ENCODE assay signal across 13 cellular contexts in genomic region chr15:70503073-70503745, GRCh38.
DNase-seq lines count a peak whose midpoint lies in the region; ATAC-seq and TF ChIP-seq lines count a peak whose summit lies in the region.
"Had no signal": no experiment of that assay in that cellular context is flagged by ENCODE, and none has a peak within 500 bp of the region (broad histone marks: within the 10 kb centered on the region; RNA-seq: fewer than 3 reads in every experiment).

No MANE protein-coding gene starts in this region.

- H3K36me3 ChIP-seq in OCI-LY3 (replicated peaks; ENCODE audit: low read depth, low read length) = peaks cover 3% of the 10 kb centered on the region

- POLR2A ChIA-PET in activated CD4-positive, alpha-beta T cell treated with anti-CD3 and anti-CD28 coated beads, Interleukin-2, amount 10 ng/mL, durations not matched to agents 7 days and 5 days (lab: Charles Lee) = no interaction called here
- POLR2A ChIA-PET in RWPE1 (lab: Yijun Ruan, JAX; ENCODE audit: low non-redundant PET) = no interaction called here

- H3K9me3 Mint-ChIP-seq in activated CD4-positive, alpha-beta T cell treated with anti-CD3 and anti-CD28 coated beads, Interleukin-2, amount 10 ng/mL, durations not matched to agents 24 days and 14 days = no peaks in the 10 kb centered on the region
- H3K9me3 Mint-ChIP-seq in activated CD4-positive, alpha-beta T cell treated with anti-CD3 and anti-CD28 coated beads, Interleukin-2, amount 10 ng/mL, durations not matched to agents 7 days and 5 days = peaks cover 4% of the 10 kb centered on the region
- H3K9me3 Mint-ChIP-seq in stimulated activated effector memory CD8-positive, alpha-beta T cell treated with anti-CD3 and anti-CD28 coated beads, Interleukin-12 subunit alpha, Interleukin-12 subunit beta, amount 100 ng/mL, for 72 hours = no peaks in the 10 kb centered on the region

- H3K27me3 Mint-ChIP-seq in activated CD4-positive, alpha-beta T cell treated with anti-CD3 and anti-CD28 coated beads, Interleukin-2, amount 10 ng/mL, durations not matched to agents 24 days and 14 days = peaks cover 3% of the 10 kb centered on the region
- H3K27me3 Mint-ChIP-seq in activated CD4-positive, alpha-beta T cell treated with anti-CD3 and anti-CD28 coated beads, Interleukin-2, amount 10 ng/mL, durations not matched to agents 7 days and 5 days = peaks cover 4% of the 10 kb centered on the region

- H3K4me3 ChIP-seq in OCI-LY3 (ENCODE audit: low read length) = peak overlapping the region; percentile 44

- intact Hi-C loops in activated CD4-positive, alpha-beta T cell treated with anti-CD3 and anti-CD28 coated beads, Interleukin-2, amount 10 ng/mL, durations not matched to agents 24 days and 14 days (cut with micrococcal nuclease) = no loop called here

- ATAC-seq in GM21786 (IDR thresholded peaks at IDR 0.05; ENCODE audit: unreplicated experiment) = peak; percentile 29
- ATAC-seq in stimulated activated effector memory CD8-positive, alpha-beta T cell treated with anti-CD3 and anti-CD28 coated beads, Interleukin-12 subunit alpha, Interleukin-12 subunit beta, amount 100 ng/mL, for 72 hours = peak; percentile 39
- ATAC-seq in HG03108 (IDR thresholded peaks at IDR 0.05; ENCODE audit: unreplicated experiment) = no peak

- H2AFZ ChIP-seq in OCI-LY3 (ENCODE audit: low read depth, low read length) = no peak overlapping the region

- DNase-seq in activated CD4-positive, alpha-beta T cell treated with anti-CD3 and anti-CD28 coated beads, Interleukin-2, amount 10 ng/mL, durations not matched to agents 24 days and 14 days = peak; percentile 59
- DNase-seq in activated CD4-positive, alpha-beta T cell treated with anti-CD3 and anti-CD28 coated beads, Interleukin-2, amount 10 ng/mL, durations not matched to agents 7 days and 5 days = no peak
- no peak for DNase-seq in stimulated activated effector memory CD8-positive, alpha-beta T cell treated with anti-CD3 and anti-CD28 coated beads, Interleukin-12 subunit alpha, Interleukin-12 subunit beta, amount 100 ng/mL, for 72 hours (ENCODE audit: low spot score in 2 of 2)
- DNase-seq in effector CD4-positive, alpha-beta T cell = no peak
- DNase-seq in RWPE1 (ENCODE audit: low spot score) = no peak
- DNase-seq: ACHN, HCEC 1CT, hippocampal formation, NCI-H345, SW 1271 had no signal

- peak overlapping the region; percentile 43 for H3K27ac Mint-ChIP-seq in activated CD4-positive, alpha-beta T cell treated with anti-CD3 and anti-CD28 coated beads, Interleukin-2, amount 10 ng/mL, durations not matched to agents 24 days and 14 days
- no peak overlapping the region for H3K27ac Mint-ChIP-seq in activated CD4-positive, alpha-beta T cell treated with anti-CD3 and anti-CD28 coated beads, Interleukin-2, amount 10 ng/mL, durations not matched to agents 7 days and 5 days
- H3K27ac Mint-ChIP-seq in stimulated activated effector memory CD8-positive, alpha-beta T cell treated with anti-CD3 and anti-CD28 coated beads, Interleukin-12 subunit alpha, Interleukin-12 subunit beta, amount 100 ng/mL, for 72 hours = peak overlapping the region; percentile 79

- no peaks in the 10 kb centered on the region for H3K79me2 ChIP-seq in OCI-LY3 (ENCODE audit: low read length)

- no peaks in the 10 kb centered on the region for H3K36me3 Mint-ChIP-seq in activated CD4-positive, alpha-beta T cell treated with anti-CD3 and anti-CD28 coated beads, Interleukin-2, amount 10 ng/mL, durations not matched to agents 24 days and 14 days (ENCODE audit: low read depth)
- H3K36me3 Mint-ChIP-seq in activated CD4-positive, alpha-beta T cell treated with anti-CD3 and anti-CD28 coated beads, Interleukin-2, amount 10 ng/mL, durations not matched to agents 7 days and 5 days (ENCODE audit: low read depth) = no peaks in the 10 kb centered on the region
- H3K36me3 Mint-ChIP-seq in stimulated activated effector memory CD8-positive, alpha-beta T cell treated with anti-CD3 and anti-CD28 coated beads, Interleukin-12 subunit alpha, Interleukin-12 subunit beta, amount 100 ng/mL, for 72 hours = no peaks in the 10 kb centered on the region

- TF ChIP-seq CTCF in OCI-LY3 (IDR thresholded peaks at IDR 0.05; ENCODE audit: low read depth, low read length) (no peak), RWPE1 (conservative IDR thresholded peaks at IDR 0.05; ENCODE audit: low read depth) (no peak)

- H3K9ac ChIP-seq in OCI-LY3 (ENCODE audit: low read length) = peak overlapping the region; percentile 78

- H4K20me1 ChIP-seq in OCI-LY3 (ENCODE audit: insufficient read depth, low read length) = no peaks in the 10 kb centered on the region

- H3K4me2 ChIP-seq in OCI-LY3 (ENCODE audit: low read length) = peak overlapping the region; percentile 74

- H3K27ac ChIP-seq in OCI-LY3 (ENCODE audit: low read length) (peak overlapping the region; percentile 95), RWPE1 (no peak overlapping the region; the same call in 1 of the 2 replicates)

- CTCF ChIA-PET in activated CD4-positive, alpha-beta T cell treated with anti-CD3 and anti-CD28 coated beads, Interleukin-2, amount 10 ng/mL, durations not matched to agents 7 days and 5 days (lab: Charles Lee) = interaction anchor here (0.7 to 17.9 kb wide), 6 partner anchors 9 to 1040 kb away, joined by 3 to 219 read pairs (median 4); no protein-coding TSS in a partner anchor
- CTCF ChIA-PET in RWPE1 (lab: Yijun Ruan, JAX) = interaction anchor here (0.6 kb wide), 3 partner anchors 12 to 156 kb away, joined by 3 to 5 read pairs (median 3); no protein-coding TSS in a partner anchor

- H3K9me3 ChIP-seq in OCI-LY3 (ENCODE audit: insufficient read depth, low read length) = no peaks in the 10 kb centered on the region

- H3K4me1 Mint-ChIP-seq in activated CD4-positive, alpha-beta T cell treated with anti-CD3 and anti-CD28 coated beads, Interleukin-2, amount 10 ng/mL, durations not matched to agents 24 days and 14 days = peaks cover 62% of the 10 kb centered on the region
- peaks cover 53% of the 10 kb centered on the region for H3K4me1 Mint-ChIP-seq in activated CD4-positive, alpha-beta T cell treated with anti-CD3 and anti-CD28 coated beads, Interleukin-2, amount 10 ng/mL, durations not matched to agents 7 days and 5 days
- H3K4me1 Mint-ChIP-seq in stimulated activated effector memory CD8-positive, alpha-beta T cell treated with anti-CD3 and anti-CD28 coated beads, Interleukin-12 subunit alpha, Interleukin-12 subunit beta, amount 100 ng/mL, for 72 hours = peaks cover 62% of the 10 kb centered on the region

- H3K4me3 Mint-ChIP-seq in activated CD4-positive, alpha-beta T cell treated with anti-CD3 and anti-CD28 coated beads, Interleukin-2, amount 10 ng/mL, durations not matched to agents 24 days and 14 days = peak overlapping the region; percentile 71
- no peak overlapping the region for H3K4me3 Mint-ChIP-seq in activated CD4-positive, alpha-beta T cell treated with anti-CD3 and anti-CD28 coated beads, Interleukin-2, amount 10 ng/mL, durations not matched to agents 7 days and 5 days
- peak overlapping the region; percentile 56 for H3K4me3 Mint-ChIP-seq in stimulated activated effector memory CD8-positive, alpha-beta T cell treated with anti-CD3 and anti-CD28 coated beads, Interleukin-12 subunit alpha, Interleukin-12 subunit beta, amount 100 ng/mL, for 72 hours

- peaks cover 79% of the 10 kb centered on the region for H3K4me1 ChIP-seq in OCI-LY3 (ENCODE audit: low read length)

- no peaks in the 10 kb centered on the region for H3K27me3 ChIP-seq in OCI-LY3 (ENCODE audit: low read depth, low read length)
